10 cellular contexts compared by ENCODE assay signal in genomic region chr12:6425588-6426531, GRCh38. TPM values are rescaled to one million over a fixed set of nuclear protein-coding genes. Genes with fewer than 3 reads are reported as not detected.
DNase-seq lines count a peak whose midpoint lies in the region; ATAC-seq, FAIRE-seq and TF ChIP-seq lines count a peak whose summit lies in the region.
"Had no signal": no experiment of that assay in that cellular context is flagged by ENCODE, and none has a peak within 500 bp of the region (broad histone marks: within the 10 kb centered on the region; RNA-seq: fewer than 3 reads in every experiment).

No MANE protein-coding gene starts in this region.

- FAIRE-seq in GM12891 (lab: Jason Lieb, UNC) (peak; percentile 88), HepG2 (lab: Jason Lieb, UNC) (no peak)
- FAIRE-seq: colon had no signal

- H3K36me3 Mint-ChIP-seq in activated CD8-positive, alpha-beta T cell treated with anti-CD3 and anti-CD28 coated beads for 36 hours (ENCODE audit: low read depth): no peaks in the 10 kb centered on the region

- H3K36me3 ChIP-seq in BLaER1 treated with 17β-estradiol and CSF1 and Interleukin-3, amounts not matched to agents 10 nM and 100 nM: no peaks in the 10 kb centered on the region
- H3K36me3 ChIP-seq in HepG2 (replicated peaks in 1 of 2; ENCODE audit: control insufficient read depth in 1 of 2, insufficient read depth in 2 of 2, low read length in 2 of 2) (no peaks in the 10 kb centered on the region), transverse colon (no peaks in the 10 kb centered on the region)

- no peak for TF ChIP-seq RAD21 in HepG2 (CRISPR knock-in tag; IDR thresholded peaks at IDR 0.05)

- TF ChIP-seq EP300 in HepG2 (IDR thresholded peaks at IDR 0.05; ENCODE audit: low read depth in 2 of 2, low read length in 2 of 2) (no peak), HepG2 (CRISPR knock-in tag; IDR thresholded peaks at IDR 0.05; ENCODE audit: borderline replicate concordance) (no peak), transverse colon (IDR thresholded peaks at IDR 0.05; ENCODE audit: low read depth) (no peak)

- peak overlapping the region; percentile 69 to 89 (median 84) for H3K9ac ChIP-seq in BLaER1 treated with 17β-estradiol and CSF1 and Interleukin-3, amounts not matched to agents 10 nM and 100 nM
- no peak overlapping the region for H3K9ac ChIP-seq in HepG2 (ENCODE audit: insufficient read depth, low read depth, low read length)

- CTCF ChIA-PET in activated CD8-positive, alpha-beta T cell treated with anti-CD3 and anti-CD28 coated beads for 36 hours (lab: Charles Lee): interaction anchor here (0.6 to 8.2 kb wide), 15 partner anchors 9 to 298 kb away, joined by 3 to 145 read pairs (median 8); partner anchors contain the start of genes CD27, COPS7A, TAPBPL and VAMP1
- CTCF ChIA-PET in HepG2 (lab: Yijun Ruan, JAX; ENCODE audit: low intra/inter-chr PET ratio, low total read pairs): no interaction called here

- H3K4me3 Mint-ChIP-seq in activated CD8-positive, alpha-beta T cell treated with anti-CD3 and anti-CD28 coated beads for 36 hours: peak overlapping the region; percentile 76

- H3K27ac ChIP-seq in BLaER1 treated with 17β-estradiol and CSF1 and Interleukin-3, amounts not matched to agents 10 nM and 100 nM: peak overlapping the region; percentile 81 to 98 (median 96)
- no peak overlapping the region for H3K27ac ChIP-seq in HepG2 (ENCODE audit: extremely low read length, insufficient read depth, low read length)
- H3K27ac ChIP-seq in transverse colon: peak overlapping the region in 2 of 4 donors; percentile 45 to 66

- peak overlapping the region; percentile 23 to 62 (median 49); a peak in 19 of 20 replicates for H3K4me3 ChIP-seq in BLaER1 treated with 17β-estradiol and CSF1 and Interleukin-3, amounts not matched to agents 10 nM and 100 nM
- H3K4me3 ChIP-seq in HepG2 (replicated peaks in 1 of 3; ENCODE audit: insufficient read depth in 1 of 3, low read depth in 2 of 3, low read length in 3 of 3) (peak overlapping the region in 1 of 3 experiments; percentile 55; a peak in 2 of 6 replicates), transverse colon (no peak overlapping the region)

- H3K4me1 Mint-ChIP-seq in activated CD8-positive, alpha-beta T cell treated with anti-CD3 and anti-CD28 coated beads for 36 hours (ENCODE audit: low read depth): peaks cover 62% of the 10 kb centered on the region

- TF ChIP-seq POLR2A in GM12891 (IDR thresholded peaks at IDR 0.05; ENCODE audit: low read depth, low read length) (no peak), HepG2 (IDR thresholded peaks at IDR 0.05; ENCODE audit: insufficient read depth in 1 of 2, low read depth in 2 of 2, low read length in 2 of 2) (no peak), transverse colon (IDR thresholded peaks at IDR 0.05) (no peak)

- H2AFZ ChIP-seq in HepG2 (ENCODE audit: low read length): no peak overlapping the region

- WGBS in HepG2 (ENCODE audit: low lambda C conversion rate): 38% methylated on average over 22 of the region's 23 CpGs
- WGBS in transverse colon (ENCODE audit: low coverage in 1 of 2), 2 donors: 80 to 87% methylated on average over 9 to 23 of the region's 23 CpGs

- intact Hi-C loops in activated CD8-positive, alpha-beta T cell treated with anti-CD3 and anti-CD28 coated beads for 36 hours (cut with micrococcal nuclease): loop anchor here (2.0 to 10.0 kb wide), 4 partner anchors 37 to 111 kb away; partner anchors contain the start of gene MRPL51
- intact Hi-C loops in HepG2 (cut with micrococcal nuclease; ENCODE audit: unreplicated experiment): no loop called here
- intact Hi-C loops in transverse colon (cut with DNase I; ENCODE audit: low total_unique reads): no loop called here

- H3K27me3 Mint-ChIP-seq in activated CD8-positive, alpha-beta T cell treated with anti-CD3 and anti-CD28 coated beads for 36 hours: no peaks in the 10 kb centered on the region

- no peaks in the 10 kb centered on the region for H3K9me3 ChIP-seq in BLaER1 treated with 17β-estradiol and CSF1 and Interleukin-3, amounts not matched to agents 10 nM and 100 nM (replicated peaks in 1 of 11)
- H3K9me3 ChIP-seq in HepG2 (ENCODE audit: low read length): no peaks in the 10 kb centered on the region
- H3K9me3 ChIP-seq in transverse colon: no peaks in the 10 kb centered on the region

- no peaks in the 10 kb centered on the region for H3K9me3 Mint-ChIP-seq in activated CD8-positive, alpha-beta T cell treated with anti-CD3 and anti-CD28 coated beads for 36 hours

- H4K20me1 ChIP-seq in BLaER1 treated with 17β-estradiol and CSF1 and Interleukin-3, amounts not matched to agents 10 nM and 100 nM: no peaks in the 10 kb centered on the region
- no peaks in the 10 kb centered on the region for H4K20me1 ChIP-seq in HepG2 (ENCODE audit: insufficient read depth, low read length)

- peak; percentile 3 for ATAC-seq in activated CD8-positive, alpha-beta T cell treated with anti-CD3 and anti-CD28 coated beads for 36 hours
- ATAC-seq in HepG2: peak; percentile 46
- no peak for ATAC-seq in HG02759 (IDR thresholded peaks at IDR 0.05; ENCODE audit: unreplicated experiment)
- ATAC-seq in GM21528 (IDR thresholded peaks at IDR 0.05; ENCODE audit: low FRiP score, unreplicated experiment): no peak
- no peak for ATAC-seq in HG03469 (IDR thresholded peaks at IDR 0.05; ENCODE audit: unreplicated experiment)

- POLR2A ChIA-PET in activated CD8-positive, alpha-beta T cell treated with anti-CD3 and anti-CD28 coated beads for 36 hours (lab: Charles Lee): interaction anchor here (1.0 to 8.0 kb wide), 15 partner anchors 10 to 142 kb away, joined by 3 to 104 read pairs (median 7); partner anchors contain the start of genes CD27, GAPDH, MRPL51 and NOP2
- POLR2A ChIA-PET in HepG2 (lab: Yijun Ruan, JAX): interaction anchor here (0.5 to 4.2 kb wide), 7 partner anchors 9 to 108 kb away, joined by 3 to 20 read pairs (median 3); partner anchors contain the start of genes LTBR, TAPBPL and VAMP1

- no peaks in the 10 kb centered on the region for H3K27me3 ChIP-seq in BLaER1 treated with 17β-estradiol and CSF1 and Interleukin-3, amounts not matched to agents 10 nM and 100 nM
- H3K27me3 ChIP-seq in HepG2 (ENCODE audit: control insufficient read depth in 1 of 2, insufficient read depth in 2 of 2, low read length in 2 of 2) (peaks cover 2 to 12% of the 10 kb centered on the region in 2 experiments; a peak in 2 of 5 replicates), transverse colon (no peaks in the 10 kb centered on the region)

- peak overlapping the region; percentile 81 to 96 (median 93) for H3K4me2 ChIP-seq in BLaER1 treated with 17β-estradiol and CSF1 and Interleukin-3, amounts not matched to agents 10 nM and 100 nM
- peak overlapping the region; percentile 72 for H3K4me2 ChIP-seq in HepG2 (ENCODE audit: low read depth, low read length)

- H3K79me2 ChIP-seq in HepG2 (ENCODE audit: insufficient read depth, low read length): no peaks in the 10 kb centered on the region

- no TSS peak for BruUV-seq in HepG2 (replicated peaks; lab: Mats Ljungman, UMichigan)

- H3K4me1 ChIP-seq in BLaER1 treated with 17β-estradiol and CSF1 and Interleukin-3, amounts not matched to agents 10 nM and 100 nM: peaks cover 67 to 81% (median 71%) of the 10 kb centered on the region in 10 experiments
- peaks cover 50% of the 10 kb centered on the region for H3K4me1 ChIP-seq in HepG2 (ENCODE audit: insufficient read depth, low read length)
- peaks cover 4 to 21% (median 17%) of the 10 kb centered on the region in 4 donors for H3K4me1 ChIP-seq in transverse colon

- DNase-seq in GM12891 (ENCODE audit: insufficient read length, low spot score) (no peak), HepG2 (ENCODE audit: low spot score) (peak; percentile 49), transverse colon (no peak)
- DNase-seq in activated CD8-positive, alpha-beta T cell treated with anti-CD3 and anti-CD28 coated beads for 36 hours: peak; percentile 71

- in situ Hi-C loops in HepG2 (cut with HindIII; ENCODE audit: extremely low pct_ligation_motif_present, low pct_unique_long_range_greater_than_20kb) (loop anchor here (10.0 kb wide), 1 partner anchor 109 kb away; the partner anchor contains the start of gene GAPDH), transverse colon (cut with MboI; ENCODE audit: low pct_ligation_motif_present in 1 of 4, low pct_unique_long_range_greater_than_20kb in 1 of 4, low sequenced_read_pairs in 3 of 4) (loop anchor here in 2 of 4 donors (10.0 to 25.0 kb wide), 2 partner anchors 111 to 119 kb away; partner anchors contain the start of gene GAPDH (in 1 of the 2))

- peak overlapping the region; percentile 92 for H3K27ac Mint-ChIP-seq in activated CD8-positive, alpha-beta T cell treated with anti-CD3 and anti-CD28 coated beads for 36 hours

- no peak for TF ChIP-seq CTCF in activated CD8-positive, alpha-beta T cell treated with anti-CD3 and anti-CD28 coated beads for 36 hours (IDR thresholded peaks at IDR 0.05)
- TF ChIP-seq CTCF in HepG2 (CRISPR knock-in tag; IDR thresholded peaks at IDR 0.05) (no peak), transverse colon (IDR thresholded peaks at IDR 0.05) (no peak)

RNA-seq across cellular contexts. Expression of gene CD27, which starts 18.9 kb away (rescaled TPM):
- 112 TPM for polyA plus RNA-seq in GM12891 (2012; ENCODE audit: low read depth, missing spikeins)
- total RNA-seq in activated CD8-positive, alpha-beta T cell treated with anti-CD3 and anti-CD28 coated beads for 36 hours: 100 to 1,000 TPM; 160 to 164 TPM
- not detected in 2 replicates for total RNA-seq in HepG2 (2016; rRNA removed; fragmentation: Illumina TruSeq; extraction: Trizol)
- total RNA-seq in HepG2 (2016; cell fraction: cytosol; rRNA removed; fragmentation: Illumina TruSeq; extraction: Trizol; ENCODE audit: low read depth): not detected in 2 replicates
- total RNA-seq in HepG2 (2016; cell fraction: insoluble cytoplasmic fraction; rRNA removed; fragmentation: Illumina TruSeq; extraction: Trizol): not detected in 2 replicates
- total RNA-seq in HepG2 (2016; cell fraction: membrane; rRNA removed; fragmentation: Illumina TruSeq; extraction: Trizol): not detected in 2 replicates
- not detected in 2 replicates for total RNA-seq in HepG2 (2016; cell fraction: nucleus; rRNA removed; fragmentation: Illumina TruSeq; extraction: Trizol)
- polyA plus RNA-seq in HepG2 (2011; rRNA removed): 0.12 and 0.18 TPM in 2 replicates
- 0.05 and 0.15 TPM in 2 replicates for polyA plus RNA-seq in HepG2 (2011; cell fraction: cytosol; rRNA removed)
- polyA plus RNA-seq in HepG2 (2011; cell fraction: nucleus; rRNA removed): not detected in 2 replicates
- polyA plus RNA-seq in HepG2 (2012): 0.17 TPM in 1 of 2 replicates, not detected in the other
- not detected in 2 replicates for polyA plus RNA-seq in HepG2 (2016; cell fraction: cytosol; fragmentation: Illumina TruSeq; extraction: Trizol; ENCODE audit: low read depth)
- not detected in 2 replicates for polyA plus RNA-seq in HepG2 (2016; cell fraction: insoluble cytoplasmic fraction; fragmentation: Illumina TruSeq; extraction: Trizol; ENCODE audit: low read depth)
- not detected in 2 replicates for polyA plus RNA-seq in HepG2 (2016; cell fraction: membrane; fragmentation: Illumina TruSeq; extraction: Trizol; ENCODE audit: low read depth)
- polyA plus RNA-seq in HepG2 (2016; cell fraction: nucleus; fragmentation: Illumina TruSeq; extraction: Trizol; ENCODE audit: insufficient read depth, low read depth): not detected in 2 replicates
- 0.18 and 0.23 TPM in 2 replicates for polyA minus RNA-seq in HepG2 (2011; rRNA and poly(A)+ RNA removed; ENCODE audit: low replicate concordance)
- not detected in 2 replicates for polyA minus RNA-seq in HepG2 (2011; cell fraction: cytosol; rRNA and poly(A)+ RNA removed)
- not detected in 2 replicates for polyA minus RNA-seq in HepG2 (2011; cell fraction: nucleus; rRNA and poly(A)+ RNA removed)
- 10 to 100 TPM in 1 of 4 donors, 1 to 10 TPM in 2, not detected in 1; 1.1 to 16.8 (median 2.3) TPM for total RNA-seq in transverse colon

RNA-seq across cellular contexts. Expression of gene TAPBPL, which starts 26.0 kb away (rescaled TPM):
- 29.7 TPM for polyA plus RNA-seq in GM12891 (2012; ENCODE audit: low read depth, missing spikeins)
- 10 to 100 TPM; 23.3 to 28.0 TPM for total RNA-seq in activated CD8-positive, alpha-beta T cell treated with anti-CD3 and anti-CD28 coated beads for 36 hours
- 3.2 and 10.0 TPM in 2 replicates for total RNA-seq in HepG2 (2016; rRNA removed; fragmentation: Illumina TruSeq; extraction: Trizol)
- 1.6 and 1.7 TPM in 2 replicates for total RNA-seq in HepG2 (2016; cell fraction: cytosol; rRNA removed; fragmentation: Illumina TruSeq; extraction: Trizol; ENCODE audit: low read depth)
- total RNA-seq in HepG2 (2016; cell fraction: insoluble cytoplasmic fraction; rRNA removed; fragmentation: Illumina TruSeq; extraction: Trizol): 3.4 and 9.9 TPM in 2 replicates
- total RNA-seq in HepG2 (2016; cell fraction: membrane; rRNA removed; fragmentation: Illumina TruSeq; extraction: Trizol): 1.8 and 2.5 TPM in 2 replicates
- total RNA-seq in HepG2 (2016; cell fraction: nucleus; rRNA removed; fragmentation: Illumina TruSeq; extraction: Trizol): 9.2 and 10.0 TPM in 2 replicates
- 14.0 and 14.5 TPM in 2 replicates for polyA plus RNA-seq in HepG2 (2011; rRNA removed)
- polyA plus RNA-seq in HepG2 (2011; cell fraction: cytosol; rRNA removed): 10.0 and 15.1 TPM in 2 replicates
- 23.3 and 24.2 TPM in 2 replicates for polyA plus RNA-seq in HepG2 (2011; cell fraction: nucleus; rRNA removed)
- 4.2 and 4.3 TPM in 2 replicates for polyA plus RNA-seq in HepG2 (2012)
- polyA plus RNA-seq in HepG2 (2016; cell fraction: cytosol; fragmentation: Illumina TruSeq; extraction: Trizol; ENCODE audit: low read depth): 1.7 TPM in 2 replicates
- polyA plus RNA-seq in HepG2 (2016; cell fraction: insoluble cytoplasmic fraction; fragmentation: Illumina TruSeq; extraction: Trizol; ENCODE audit: low read depth): 3.3 and 4.4 TPM in 2 replicates
- 2.9 and 3.9 TPM in 2 replicates for polyA plus RNA-seq in HepG2 (2016; cell fraction: membrane; fragmentation: Illumina TruSeq; extraction: Trizol; ENCODE audit: low read depth)
- 12.3 and 14.0 TPM in 2 replicates for polyA plus RNA-seq in HepG2 (2016; cell fraction: nucleus; fragmentation: Illumina TruSeq; extraction: Trizol; ENCODE audit: insufficient read depth, low read depth)
- polyA minus RNA-seq in HepG2 (2011; rRNA and poly(A)+ RNA removed; ENCODE audit: low replicate concordance): 0.84 and 17.6 TPM in 2 replicates
- 3.3 and 3.5 TPM in 2 replicates for polyA minus RNA-seq in HepG2 (2011; cell fraction: cytosol; rRNA and poly(A)+ RNA removed)
- 14.5 and 16.5 TPM in 2 replicates for polyA minus RNA-seq in HepG2 (2011; cell fraction: nucleus; rRNA and poly(A)+ RNA removed)
- total RNA-seq in transverse colon: 10 to 100 TPM; 47.6 to 99.1 (median 79.3) TPM

RNA-seq across cellular contexts. Expression of gene LTBR, which starts 41.9 kb away (rescaled TPM):
- polyA plus RNA-seq in GM12891 (2012; ENCODE audit: low read depth, missing spikeins): 3.5 TPM
- 1 to 10 TPM; 1.5 to 1.6 TPM for total RNA-seq in activated CD8-positive, alpha-beta T cell treated with anti-CD3 and anti-CD28 coated beads for 36 hours
- total RNA-seq in HepG2 (2016; rRNA removed; fragmentation: Illumina TruSeq; extraction: Trizol): 12.1 and 34.8 TPM in 2 replicates
- total RNA-seq in HepG2 (2016; cell fraction: cytosol; rRNA removed; fragmentation: Illumina TruSeq; extraction: Trizol; ENCODE audit: low read depth): 24.4 and 24.5 TPM in 2 replicates
- total RNA-seq in HepG2 (2016; cell fraction: insoluble cytoplasmic fraction; rRNA removed; fragmentation: Illumina TruSeq; extraction: Trizol): 11.6 and 40.0 TPM in 2 replicates
- total RNA-seq in HepG2 (2016; cell fraction: membrane; rRNA removed; fragmentation: Illumina TruSeq; extraction: Trizol): 34.7 and 35.3 TPM in 2 replicates
- total RNA-seq in HepG2 (2016; cell fraction: nucleus; rRNA removed; fragmentation: Illumina TruSeq; extraction: Trizol): 39.7 and 43.6 TPM in 2 replicates
- polyA plus RNA-seq in HepG2 (2011; rRNA removed): 31.4 and 39.0 TPM in 2 replicates
- 23.7 and 29.3 TPM in 2 replicates for polyA plus RNA-seq in HepG2 (2011; cell fraction: cytosol; rRNA removed)
- 82.9 and 92.1 TPM in 2 replicates for polyA plus RNA-seq in HepG2 (2011; cell fraction: nucleus; rRNA removed)
- polyA plus RNA-seq in HepG2 (2012): 25.8 and 37.8 TPM in 2 replicates
- 19.3 and 21.0 TPM in 2 replicates for polyA plus RNA-seq in HepG2 (2016; cell fraction: cytosol; fragmentation: Illumina TruSeq; extraction: Trizol; ENCODE audit: low read depth)
- polyA plus RNA-seq in HepG2 (2016; cell fraction: insoluble cytoplasmic fraction; fragmentation: Illumina TruSeq; extraction: Trizol; ENCODE audit: low read depth): 16.0 and 16.4 TPM in 2 replicates
- polyA plus RNA-seq in HepG2 (2016; cell fraction: membrane; fragmentation: Illumina TruSeq; extraction: Trizol; ENCODE audit: low read depth): 27.4 and 28.3 TPM in 2 replicates
- polyA plus RNA-seq in HepG2 (2016; cell fraction: nucleus; fragmentation: Illumina TruSeq; extraction: Trizol; ENCODE audit: insufficient read depth, low read depth): 117 and 123 TPM in 2 replicates
- polyA minus RNA-seq in HepG2 (2011; rRNA and poly(A)+ RNA removed; ENCODE audit: low replicate concordance): 16.2 and 29.7 TPM in 2 replicates
- 11.5 and 14.0 TPM in 2 replicates for polyA minus RNA-seq in HepG2 (2011; cell fraction: cytosol; rRNA and poly(A)+ RNA removed)
- 22.4 and 34.2 TPM in 2 replicates for polyA minus RNA-seq in HepG2 (2011; cell fraction: nucleus; rRNA and poly(A)+ RNA removed)
- total RNA-seq in transverse colon: 100 to 1,000 TPM; 148 to 367 (median 208) TPM

RNA-seq across cellular contexts. Expression of gene VAMP1, which starts 44.6 kb away (rescaled TPM):
- polyA plus RNA-seq in GM12891 (2012; ENCODE audit: low read depth, missing spikeins): 30.6 TPM
- 10 to 100 TPM; 50.0 to 51.2 TPM for total RNA-seq in activated CD8-positive, alpha-beta T cell treated with anti-CD3 and anti-CD28 coated beads for 36 hours
- total RNA-seq in HepG2 (2016; rRNA removed; fragmentation: Illumina TruSeq; extraction: Trizol) (0.45 and 2.5 TPM in 2 replicates), transverse colon (10 to 100 TPM in 3 of 4 donors, 1 to 10 TPM in 1; 2.6 to 23.1 (median 17.7) TPM)
- 0.81 TPM in 1 of 2 replicates, not detected in the other for total RNA-seq in HepG2 (2016; cell fraction: cytosol; rRNA removed; fragmentation: Illumina TruSeq; extraction: Trizol; ENCODE audit: low read depth)
- total RNA-seq in HepG2 (2016; cell fraction: insoluble cytoplasmic fraction; rRNA removed; fragmentation: Illumina TruSeq; extraction: Trizol): 0.97 and 3.1 TPM in 2 replicates
- 0.59 and 0.68 TPM in 2 replicates for total RNA-seq in HepG2 (2016; cell fraction: membrane; rRNA removed; fragmentation: Illumina TruSeq; extraction: Trizol)
- total RNA-seq in HepG2 (2016; cell fraction: nucleus; rRNA removed; fragmentation: Illumina TruSeq; extraction: Trizol): 5.5 and 5.9 TPM in 2 replicates
- 7.4 and 8.0 TPM in 2 replicates for polyA plus RNA-seq in HepG2 (2011; rRNA removed)
- 2.5 and 2.8 TPM in 2 replicates for polyA plus RNA-seq in HepG2 (2011; cell fraction: cytosol; rRNA removed)
- polyA plus RNA-seq in HepG2 (2011; cell fraction: nucleus; rRNA removed): 25.6 and 29.4 TPM in 2 replicates
- 3.2 and 3.5 TPM in 2 replicates for polyA plus RNA-seq in HepG2 (2012)
- polyA plus RNA-seq in HepG2 (2016; cell fraction: cytosol; fragmentation: Illumina TruSeq; extraction: Trizol; ENCODE audit: low read depth): 0.18 and 0.24 TPM in 2 replicates
- polyA plus RNA-seq in HepG2 (2016; cell fraction: insoluble cytoplasmic fraction; fragmentation: Illumina TruSeq; extraction: Trizol; ENCODE audit: low read depth): 1.4 and 2.2 TPM in 2 replicates
- polyA plus RNA-seq in HepG2 (2016; cell fraction: membrane; fragmentation: Illumina TruSeq; extraction: Trizol; ENCODE audit: low read depth): 0.49 and 0.91 TPM in 2 replicates
- 12.1 and 15.4 TPM in 2 replicates for polyA plus RNA-seq in HepG2 (2016; cell fraction: nucleus; fragmentation: Illumina TruSeq; extraction: Trizol; ENCODE audit: insufficient read depth, low read depth)
- polyA minus RNA-seq in HepG2 (2011; rRNA and poly(A)+ RNA removed; ENCODE audit: low replicate concordance): 5.9 and 16.5 TPM in 2 replicates
- 0.99 and 1.8 TPM in 2 replicates for polyA minus RNA-seq in HepG2 (2011; cell fraction: cytosol; rRNA and poly(A)+ RNA removed)
- polyA minus RNA-seq in HepG2 (2011; cell fraction: nucleus; rRNA and poly(A)+ RNA removed): 9.4 and 13.9 TPM in 2 replicates

RNA-seq across cellular contexts. Expression of gene SCNN1A, which starts 50.5 kb away (rescaled TPM):
- 0.12 TPM for polyA plus RNA-seq in GM12891 (2012; ENCODE audit: low read depth, missing spikeins)
- 1 to 10 TPM; 2.3 to 3.8 TPM for total RNA-seq in activated CD8-positive, alpha-beta T cell treated with anti-CD3 and anti-CD28 coated beads for 36 hours
- total RNA-seq in HepG2 (2016; rRNA removed; fragmentation: Illumina TruSeq; extraction: Trizol) (0.63 and 1.5 TPM in 2 replicates), transverse colon (100 to 1,000 TPM; 151 to 757 (median 502) TPM)
- total RNA-seq in HepG2 (2016; cell fraction: cytosol; rRNA removed; fragmentation: Illumina TruSeq; extraction: Trizol; ENCODE audit: low read depth): 0.71 and 1.2 TPM in 2 replicates
- 0.71 and 1.6 TPM in 2 replicates for total RNA-seq in HepG2 (2016; cell fraction: insoluble cytoplasmic fraction; rRNA removed; fragmentation: Illumina TruSeq; extraction: Trizol)
- 0.72 and 0.87 TPM in 2 replicates for total RNA-seq in HepG2 (2016; cell fraction: membrane; rRNA removed; fragmentation: Illumina TruSeq; extraction: Trizol)
- total RNA-seq in HepG2 (2016; cell fraction: nucleus; rRNA removed; fragmentation: Illumina TruSeq; extraction: Trizol): 1.8 and 5.0 TPM in 2 replicates
- polyA plus RNA-seq in HepG2 (2011; rRNA removed): 14.6 and 32.8 TPM in 2 replicates
- 6.1 and 12.5 TPM in 2 replicates for polyA plus RNA-seq in HepG2 (2011; cell fraction: cytosol; rRNA removed)
- 24.9 and 39.4 TPM in 2 replicates for polyA plus RNA-seq in HepG2 (2011; cell fraction: nucleus; rRNA removed)
- 17.5 and 19.3 TPM in 2 replicates for polyA plus RNA-seq in HepG2 (2012)
- 0.22 and 0.41 TPM in 2 replicates for polyA plus RNA-seq in HepG2 (2016; cell fraction: cytosol; fragmentation: Illumina TruSeq; extraction: Trizol; ENCODE audit: low read depth)
- polyA plus RNA-seq in HepG2 (2016; cell fraction: insoluble cytoplasmic fraction; fragmentation: Illumina TruSeq; extraction: Trizol; ENCODE audit: low read depth): 1.0 and 1.6 TPM in 2 replicates
- polyA plus RNA-seq in HepG2 (2016; cell fraction: membrane; fragmentation: Illumina TruSeq; extraction: Trizol; ENCODE audit: low read depth): 0.66 and 1.1 TPM in 2 replicates
- 4.0 and 5.1 TPM in 2 replicates for polyA plus RNA-seq in HepG2 (2016; cell fraction: nucleus; fragmentation: Illumina TruSeq; extraction: Trizol; ENCODE audit: insufficient read depth, low read depth)
- polyA minus RNA-seq in HepG2 (2011; rRNA and poly(A)+ RNA removed; ENCODE audit: low replicate concordance): 9.5 and 30.0 TPM in 2 replicates
- 5.9 and 14.3 TPM in 2 replicates for polyA minus RNA-seq in HepG2 (2011; cell fraction: cytosol; rRNA and poly(A)+ RNA removed)
- polyA minus RNA-seq in HepG2 (2011; cell fraction: nucleus; rRNA and poly(A)+ RNA removed): 10.9 and 24.2 TPM in 2 replicates
- total RNA-seq: temporal lobe had no signal

Comparison
In these comparisons a context has a peak if more than half of its experiments do, and no peak if none do; other contexts are left out.
1. H3K4me3 ChIP-seq: peak in BLaER1 treated with 17β-estradiol and CSF1 and Interleukin-3, amounts not matched to agents 10 nM and 100 nM (10 of 10); none in transverse colon (0 of 4).
2. DNase-seq: peak in activated CD8-positive, alpha-beta T cell treated with anti-CD3 and anti-CD28 coated beads for 36 hours (single experiment) and HepG2 (single experiment); none in GM12891 (single experiment) and transverse colon (single experiment).
3. ATAC-seq: peak in activated CD8-positive, alpha-beta T cell treated with anti-CD3 and anti-CD28 coated beads for 36 hours (single experiment) and HepG2 (single experiment); none in HG02759 (single experiment), GM21528 (single experiment) and HG03469 (single experiment).
4. RNA of gene CD27, which starts 18.9 kb away (total RNA-seq): 160 to 164 TPM in activated CD8-positive, alpha-beta T cell treated with anti-CD3 and anti-CD28 coated beads for 36 hours; 1.1 to 16.8 TPM in transverse colon and not detected in HepG2; every median in the first group is over 4 times any median in the second.
5. RNA of gene LTBR, which starts 41.9 kb away (total RNA-seq): 148 to 367 TPM in transverse colon and 11.6 to 43.6 TPM in HepG2; 1.5 to 1.6 TPM in activated CD8-positive, alpha-beta T cell treated with anti-CD3 and anti-CD28 coated beads for 36 hours; every median in the first group is over 4 times any median in the second.